6 cellular contexts compared by ENCODE assay signal in genomic region chr12:104973250-104973649, GRCh38.
"Had no signal": no experiment of that assay in that cellular context is flagged by ENCODE, and none has a peak within 500 bp of the region (broad histone marks: within the 10 kb centered on the region; RNA-seq: fewer than 3 reads in every experiment).

No MANE protein-coding gene starts in this region.

- H3K36me3 Mint-ChIP-seq: IgD-negative memory B cell had no signal

- H3K36me3 ChIP-seq: HAP-1 had no signal

- DNase-seq: GOT3, H7 had no signal

- H3K27ac ChIP-seq: HL-60 had no signal

- H3K27ac Mint-ChIP-seq: IgD-negative memory B cell had no signal

- H3K4me3 ChIP-seq: HAP-1 had no signal

- ATAC-seq: HepG2 had no signal

- H3K9me3 ChIP-seq: HAP-1 had no signal

- H3K4me1 ChIP-seq: HAP-1 had no signal

- H3K27me3 Mint-ChIP-seq: IgD-negative memory B cell had no signal

- H3K9me3 Mint-ChIP-seq: IgD-negative memory B cell had no signal
